In genomic region chr2:64144057-64145013, GRCh38 we compare ENCODE assay signal across 8 cellular contexts. TPM values are rescaled to one million over a fixed set of nuclear protein-coding genes. Genes with fewer than 3 reads are reported as not detected.
DNase-seq lines count a peak whose midpoint lies in the region; ATAC-seq and TF ChIP-seq lines count a peak whose summit lies in the region.

A gene with protein sequence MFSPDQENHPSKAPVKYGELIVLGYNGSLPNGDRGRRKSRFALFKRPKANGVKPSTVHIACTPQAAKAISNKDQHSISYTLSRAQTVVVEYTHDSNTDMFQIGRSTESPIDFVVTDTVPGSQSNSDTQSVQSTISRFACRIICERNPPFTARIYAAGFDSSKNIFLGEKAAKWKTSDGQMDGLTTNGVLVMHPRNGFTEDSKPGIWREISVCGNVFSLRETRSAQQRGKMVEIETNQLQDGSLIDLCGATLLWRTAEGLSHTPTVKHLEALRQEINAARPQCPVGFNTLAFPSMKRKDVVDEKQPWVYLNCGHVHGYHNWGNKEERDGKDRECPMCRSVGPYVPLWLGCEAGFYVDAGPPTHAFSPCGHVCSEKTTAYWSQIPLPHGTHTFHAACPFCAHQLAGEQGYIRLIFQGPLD (minus strand): TSS chr2:64144420. CDS start chr2:64108310, 36,110 bp downstream.

- H3K4me1 Mint-ChIP-seq in chondrocyte (ENCODE audit: low read depth), result peaks cover 35% of the 10 kb centered on the region

- TF ChIP-seq CTCF in BJ (IDR thresholded peaks at IDR 0.05; ENCODE audit: insufficient read depth, low read depth, low read length) (peak; percentile 30; the same call in 1 of the 2 replicates), chondrocyte (IDR thresholded peaks at IDR 0.05) (peak; percentile 61)

- CTCF ChIA-PET in BJ (lab: Yijun Ruan, JAX), result no interaction called here

- ATAC-seq in HG03442 (IDR thresholded peaks at IDR 0.05; ENCODE audit: unreplicated experiment), result peak; percentile 85

- H3K4me3 Mint-ChIP-seq in chondrocyte (ENCODE audit: unreplicated experiment), result peak within 1 kb of the TSS; percentile 83

- H3K27me3 ChIP-seq in BJ (ENCODE audit: control insufficient read depth, insufficient read depth, low read length), result 0 out of 2 replicates have a peak, but pooled peaks cover 2% of the 10 kb centered on the region

- H3K27me3 Mint-ChIP-seq in chondrocyte (ENCODE audit: low read depth), result no peaks in the 10 kb centered on the region

- H3K36me3 Mint-ChIP-seq in chondrocyte (ENCODE audit: low read depth), result no peaks in the 10 kb centered on the region

- peak within 1 kb of the TSS; percentile 95 for H3K27ac Mint-ChIP-seq in chondrocyte (ENCODE audit: unreplicated experiment)

- no peaks in the 10 kb centered on the region for H3K36me3 ChIP-seq in BJ (ENCODE audit: control insufficient read depth, insufficient read depth, low read length)

- H3K4me3 ChIP-seq in BJ (ENCODE audit: low read depth, low read length), result peak within 1 kb of the TSS; percentile 99

- H3K9me3 Mint-ChIP-seq in chondrocyte (ENCODE audit: low read depth), result no peaks in the 10 kb centered on the region

- POLR2A ChIA-PET in BJ (lab: Charles Lee), result no interaction called here

- peak; percentile 64 for DNase-seq in BJ (ENCODE audit: low read depth)
- peak; percentile 71 for DNase-seq in GM19238 (ENCODE audit: insufficient read length, low spot score)
- peak; percentile 96 for DNase-seq in NCI-H510A treated with DMSO at 0.1 percent for 48 hours (lab: John Stamatoyannopoulos, UW)
- peak; percentile 90 to 91 for DNase-seq in activated CD4-positive, alpha-beta T cell treated with anti-CD3 and anti-CD28 coated beads for 24 hours (ENCODE audit: low read depth in 2 of 2)
- peak; percentile 95 for DNase-seq in chondrocyte (ENCODE audit: low spot score)
- peak; percentile 99 for DNase-seq in kidney tubule cell (ENCODE audit: low spot score)
- peak; percentile 87 to 91 (median 89) for DNase-seq in stimulated activated CD4-positive, alpha-beta T cell treated with anti-CD3 and anti-CD28 coated beads, Interleukin-1b, Interleukin-23, amount 100 ng/mL, for 24 hours (ENCODE audit: low read depth in 4 of 4, low spot score in 1 of 4)

RNA-seq across cellular contexts. Expression of the gene that starts here (rescaled TPM):
- 2.0 and 4.0 TPM in 2 replicates for polyA plus RNA-seq in BJ (2011; rRNA removed)
- 2.0 and 2.6 TPM in 2 replicates for polyA minus RNA-seq in BJ (2011; rRNA and poly(A)+ RNA removed)
- total RNA-seq in chondrocyte, result 15.9 to 24.4 TPM (median 22.7 TPM) in 3 replicates

Comparison
In these comparisons a context has a peak if more than half of its experiments do, and no peak if none do; other contexts are left out.
1. Peak in every context shown above with its lines: DNase-seq, ATAC-seq and H3K4me3 ChIP-seq.